In the genomic region with DNA sequence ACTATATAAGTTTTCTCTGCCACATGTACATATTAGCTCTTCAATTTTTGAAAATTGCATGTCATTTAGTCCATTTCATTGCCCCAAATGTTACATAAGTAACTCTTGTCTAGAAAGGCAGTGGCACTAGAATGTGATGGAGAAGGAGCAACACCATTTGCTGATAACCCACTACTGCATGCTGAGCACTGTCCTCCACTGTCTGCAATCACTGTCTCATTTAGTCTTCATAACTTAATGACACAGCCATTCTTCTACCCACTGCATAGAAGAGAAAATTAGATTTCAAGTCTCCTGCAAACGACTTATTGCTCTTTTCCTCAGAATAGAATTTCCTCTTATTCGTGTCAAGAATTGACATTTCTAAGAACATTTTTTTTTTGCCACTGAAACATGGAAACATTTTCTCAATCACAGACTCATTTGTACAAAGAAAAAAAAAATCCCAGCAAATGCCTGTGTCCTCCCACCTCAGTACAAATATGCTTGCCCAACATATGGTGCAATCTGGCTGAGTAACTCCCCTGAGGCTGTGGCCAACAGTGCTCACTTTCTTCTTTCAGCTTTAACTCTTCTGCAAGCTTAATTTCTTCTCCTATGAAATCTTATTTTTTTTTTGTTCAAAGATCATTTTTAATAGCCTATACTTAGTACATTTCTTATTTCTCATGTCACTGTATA, we compare ENCODE assay signal across 15 cellular contexts.
DNase-seq lines count a peak whose midpoint lies in the region; ATAC-seq and TF ChIP-seq lines count a peak whose summit lies in the region.
"Had no signal": no experiment of that assay in that cellular context is flagged by ENCODE, and none has a peak within 500 bp of the region (broad histone marks: within the 10 kb centered on the region; RNA-seq: fewer than 3 reads in every experiment).

No MANE protein-coding gene starts in this region.

- H3K36me3 ChIP-seq in RWPE2 (ENCODE audit: low read depth), result no peaks in the 10 kb centered on the region
- H3K36me3 ChIP-seq: BLaER1, thoracic aorta had no signal

- no peak overlapping the region for H3K4me3 ChIP-seq in RWPE2 (ENCODE audit: severe bottlenecking)
- H3K4me3 ChIP-seq: BLaER1, thoracic aorta had no signal

- no peak for TF ChIP-seq CTCF in RWPE2 (IDR thresholded peaks at IDR 0.05; ENCODE audit: poor library complexity, severe bottlenecking)

- H3K4me1 ChIP-seq in RWPE2 (ENCODE audit: insufficient read depth, poor library complexity, severe bottlenecking), result peaks cover 15% of the 10 kb centered on the region

- ATAC-seq in RWPE2 (ENCODE audit: low read depth), result peak; percentile 97
- peak; percentile 84 for ATAC-seq in Right ventricle myocardium superior (ENCODE audit: poor library complexity)
- ATAC-seq in GM19467 (IDR thresholded peaks at IDR 0.05; ENCODE audit: unreplicated experiment), result no peak
- ATAC-seq: activated T-helper 17 cell treated with anti-CD3 and anti-CD28 coated beads, Interleukin-2, amount 50 U/mL, for 72 hours had no signal

- no peaks in the 10 kb centered on the region for H3K27me3 ChIP-seq in RWPE2 (ENCODE audit: insufficient read depth, poor library complexity, severe bottlenecking)
- H3K27me3 ChIP-seq: BLaER1 had no signal

- H3K9me3 ChIP-seq in RWPE2 (ENCODE audit: severe bottlenecking), result no peaks in the 10 kb centered on the region
- H3K9me3 ChIP-seq: BLaER1, thoracic aorta had no signal

- intact Hi-C loops in Right ventricle myocardium superior (cut with DNase I), result no loop called here

- peak overlapping the region; percentile 21 for H3K27ac ChIP-seq in RWPE2 (ENCODE audit: poor library complexity, severe bottlenecking)
- H3K27ac ChIP-seq: BLaER1, thoracic aorta had no signal

- DNase-seq in GM03348 (ENCODE audit: low spot score) (peak; percentile 12), RWPE2 (ENCODE audit: low spot score) (no peak), Right ventricle myocardium superior (no peak), renal cortical epithelial cell (ENCODE audit: low read depth) (peak; percentile 22), D341Med (ENCODE audit: low spot score) (no peak)
- no peak for DNase-seq in activated CD4-positive, alpha-beta T cell treated with anti-CD3 and anti-CD28 coated beads, Interleukin-2, amount 50 U/mL, for 1 hour
- DNase-seq: activated CD8-positive, alpha-beta memory T cell treated with anti-CD3 and anti-CD28 coated beads for 24 hours; immature natural killer cell; mesendoderm; nephron progenitor cell; stimulated activated CD4-positive, alpha-beta T cell treated with anti-CD3 and anti-CD28 coated beads, Interleukin-2, amount 100 ng/mL, for 24 hours had no signal

Comparison
In these comparisons a context has a peak if more than half of its experiments do, and no peak if none do; other contexts are left out.
1. DNase-seq: peak in GM03348 (single experiment) and renal cortical epithelial cell (single experiment); none in RWPE2 (single experiment), Right ventricle myocardium superior (single experiment), activated CD4-positive, alpha-beta T cell treated with anti-CD3 and anti-CD28 coated beads, Interleukin-2, amount 50 U/mL, for 1 hour (single experiment) and D341Med (single experiment).